Comparison of ENCODE assay signal across 8 cellular contexts in genomic region chr6:72622094-72622540, GRCh38. TPM values are rescaled to one million over a fixed set of nuclear protein-coding genes. Genes with fewer than 3 reads are reported as not detected.
A peak's percentile ranks its signal among the peaks of the same experiment; 100 is the strongest.
DNase-seq lines count a peak whose midpoint lies in the region; ATAC-seq and TF ChIP-seq lines count a peak whose summit lies in the region.

No MANE protein-coding gene starts in this region.

- peaks cover 74% of the 10 kb centered on the region for H3K27me3 Mint-ChIP-seq in H9 (ENCODE audit: low read depth)

- no peak overlapping the region for H3T11ph ChIP-seq in H9 (ENCODE audit: low read length)

- H3K4me1 ChIP-seq in H9 (ENCODE audit: insufficient read depth, low read length) = no peaks in the 10 kb centered on the region
- H3K4me1 ChIP-seq in colonic mucosa = no peaks in the 10 kb centered on the region

- no peak overlapping the region for H4K8ac ChIP-seq in H9 (replicated peaks; ENCODE audit: insufficient read length, low read depth, low read length)

- H2BK12ac ChIP-seq in H9 (ENCODE audit: insufficient read length, low read depth, low read length) = no peak overlapping the region

- no peaks in the 10 kb centered on the region for H4K20me1 ChIP-seq in H9 (ENCODE audit: control insufficient read depth, insufficient read depth, insufficient read length)

- no peak overlapping the region for H4K91ac ChIP-seq in H9 (ENCODE audit: insufficient read length, low read depth, low read length)

- H2BK120ac ChIP-seq in H9 (ENCODE audit: low read depth, low read length, poor library complexity, severe bottlenecking) = no peak overlapping the region

- H2BK5ac ChIP-seq in H9 (ENCODE audit: insufficient read length, low read length) = no peak overlapping the region

- H3K27ac ChIP-seq in H9 (ENCODE audit: insufficient read length, low read depth, low read length) (no peak overlapping the region), colonic mucosa (no peak overlapping the region)

- H3K4ac ChIP-seq in H9 (ENCODE audit: low read depth, low read length) = no peak overlapping the region

- no peaks in the 10 kb centered on the region for H3K79me1 ChIP-seq in H9 (ENCODE audit: insufficient read depth, low read depth, low read length, poor library complexity, severe bottlenecking)

- no peak for ATAC-seq in HG02852 (IDR thresholded peaks at IDR 0.05; ENCODE audit: unreplicated experiment)

- no peak overlapping the region for H3K23ac ChIP-seq in H9 (ENCODE audit: insufficient read length, low read depth, low read length)

- H3K4me2 ChIP-seq in H9 (ENCODE audit: insufficient read depth, insufficient read length, low read length) = peak overlapping the region; percentile 96

- H3K27ac Mint-ChIP-seq in H9 = no peak overlapping the region

- peak overlapping the region; percentile 71 to 90 for H3K4me3 Mint-ChIP-seq in H9

- no peak overlapping the region; the same call in 1 of the 2 replicates for H2BK15ac ChIP-seq in H9 (ENCODE audit: low read depth, low read length)

- H3K36me3 ChIP-seq in colonic mucosa = no peaks in the 10 kb centered on the region

- no CpG with 5 or more reads among the region's 54 CpGs for WGBS in H9 (ENCODE audit: extremely low coverage, insufficient read length, low lambda C conversion rate)

- peak overlapping the region; percentile 35 for H3K4me3 ChIP-seq in colonic mucosa

- no peak overlapping the region for H3K18ac ChIP-seq in H9 (ENCODE audit: insufficient read length, low read depth, low read length)

- peak overlapping the region; percentile 28; the same call in 1 of the 2 replicates for H3K14ac ChIP-seq in H9 (ENCODE audit: insufficient read depth, low read length)

- no peaks in the 10 kb centered on the region; a peak in 1 of 5 replicates for H3K9me3 Mint-ChIP-seq in H9

- H2BK20ac ChIP-seq in H9 (ENCODE audit: low read depth, low read length, poor library complexity, severe bottlenecking) = no peak overlapping the region

- peaks cover 26% of the 10 kb centered on the region for H3K23me2 ChIP-seq in H9 (ENCODE audit: insufficient read length, low read depth, low read length, poor library complexity, severe bottlenecking)

- intact Hi-C loops in colonic mucosa (cut with DNase I) = no loop called here

- H3K4me1 Mint-ChIP-seq in H9 = peaks cover 15 to 27% of the 10 kb centered on the region in 2 experiments

- no peaks in the 10 kb centered on the region; the same call in 1 of the 2 replicates for H3K79me2 ChIP-seq in H9 (ENCODE audit: insufficient read depth, low read length)

- no peak overlapping the region for H3K56ac ChIP-seq in H9 (ENCODE audit: insufficient read length, low read depth, low read length)

- H3K27me3 ChIP-seq in H9 (ENCODE audit: insufficient read depth, low read length) (peaks cover 25% of the 10 kb centered on the region), colonic mucosa (peaks cover 37% of the 10 kb centered on the region)

- TF ChIP-seq CTCF in GM10266 (IDR thresholded peaks at IDR 0.05; ENCODE audit: control insufficient read depth, insufficient read depth, low read depth, missing control alignments) = peak; percentile 23
- TF ChIP-seq CTCF in H9 (conservative IDR thresholded peaks at IDR 0.05) = peak; percentile 39; the same call in 2 of the 3 replicates
- TF ChIP-seq CTCF in colonic mucosa (IDR thresholded peaks at IDR 0.05) = no peak

- H4K5ac ChIP-seq in H9 (ENCODE audit: insufficient read length, low read depth, low read length) = no peak overlapping the region

- H3K36me3 Mint-ChIP-seq in H9 (ENCODE audit: insufficient read depth in 1 of 3, low read depth in 3 of 3) = no peaks in the 10 kb centered on the region; a peak in 1 of 7 replicates

- peak; percentile 59 for DNase-seq in GM10266 (ENCODE audit: extremely low spot score)
- peak; percentile 69 for DNase-seq in H9
- peak; percentile 73 for DNase-seq in NCI-H1105 treated with DMSO at 0.1 percent for 48 hours (lab: John Stamatoyannopoulos, UW)
- peak; percentile 25 to 52 (median 39) for DNase-seq in activated CD4-positive, CD25-positive, alpha-beta regulatory T cell (lab: John Stamatoyannopoulos, UW)
- peak; percentile 17 for DNase-seq in colonic mucosa
- peak; percentile 31 for DNase-seq in medulla oblongata (ENCODE audit: extremely low spot score)
- DNase-seq in stimulated activated CD8-positive, alpha-beta memory T cell treated with anti-CD3 and anti-CD28 coated beads, Interleukin-15, amount 100 ng/mL, for 48 hours (ENCODE audit: low read depth in 2 of 2) = peak; percentile 52 to 53

- no peak overlapping the region for H2AFZ ChIP-seq in H9 (ENCODE audit: low read length)

- H3K9me3 ChIP-seq in H9 (ENCODE audit: control insufficient read depth, low read depth, low read length) (no peaks in the 10 kb centered on the region), colonic mucosa (no peaks in the 10 kb centered on the region)

- H3K9ac ChIP-seq in H9 (ENCODE audit: extremely low read depth, insufficient read length, low read length) (no peak overlapping the region), colonic mucosa (ENCODE audit: low read depth in 2 of 2, low read length in 2 of 2) (peak overlapping the region in 1 of 2 donors; percentile 39)

- H2AK5ac ChIP-seq in H9 (ENCODE audit: insufficient read length, low read length) = no peak overlapping the region

RNA-seq across cellular contexts. Expression of gene KCNQ5, which starts 0.3 kb away (rescaled TPM):
- 0.07 and 0.15 TPM in 2 replicates for total RNA-seq in H9 (2021)
- total RNA-seq in colonic mucosa = under 1 TPM; 0.22 to 0.56 TPM

Comparison
In these comparisons a context has a peak if more than half of its experiments do, and no peak if none do; other contexts are left out.
1. DNase-seq: peak in every context shown above with its lines; median percentile 73 in NCI-H1105 treated with DMSO at 0.1 percent for 48 hours; 69 in H9; 59 in GM10266; 52 in stimulated activated CD8-positive, alpha-beta memory T cell treated with anti-CD3 and anti-CD28 coated beads, Interleukin-15, amount 100 ng/mL, for 48 hours; 39 in activated CD4-positive, CD25-positive, alpha-beta regulatory T cell; 31 in medulla oblongata; 17 in colonic mucosa.